26 cellular contexts compared by ENCODE assay signal in genomic region chr21:37386151-37386550, GRCh38.
"Had no signal": no experiment of that assay in that cellular context is flagged by ENCODE, and none has a peak within 500 bp of the region (broad histone marks: within the 10 kb centered on the region; RNA-seq: fewer than 3 reads in every experiment).

No MANE protein-coding gene starts in this region.

- H3K4me3 Mint-ChIP-seq: activated naive CD4-positive, alpha-beta T cell treated with anti-CD3 and anti-CD28 coated beads for 36 hours; stimulated activated naive B cell treated with anti-CD40 and anti-IgM and Interleukin-4, amounts not matched to agents 10 μg/mL and 1 μg/mL and 100 μg/mL, for 72 hours; T-helper 17 cell had no signal

- H3K27ac ChIP-seq: ascending aorta, brain microvascular endothelial cell, dorsolateral prefrontal cortex, esophagus squamous epithelium, gastroesophageal sphincter, heart left ventricle, lower lobe of right lung, transverse colon, uterus had no signal

- H3K36me3 ChIP-seq: ascending aorta, brain microvascular endothelial cell, esophagus squamous epithelium, gastroesophageal sphincter, heart left ventricle, lower lobe of right lung, transverse colon, uterus had no signal

- DNase-seq: activated CD4-positive, alpha-beta T cell treated with anti-CD3 and anti-CD28 coated beads for 4 hours; activated CD4-positive, alpha-beta T cell treated with anti-CD3 and anti-CD28 coated beads, Interleukin-2, amount 50 U/mL, for 48 hours; activated CD4-positive, CD25-positive, alpha-beta regulatory T cell; activated CD8-positive, alpha-beta memory T cell treated with anti-CD3 and anti-CD28 coated beads, Interleukin-2, amount 50 U/mL, for 48 hours; activated effector memory CD4-positive, alpha-beta T cell treated with Interleukin-2 at 50 U/mL for 16 hours; activated naive CD4-positive, alpha-beta T cell treated with anti-CD3 and anti-CD28 coated beads for 36 hours; activated T-cell treated with anti-CD3 and anti-CD28 coated beads, Interleukin-2, amount 50 U/mL, for 48 hours; brain microvascular endothelial cell; caudate nucleus; dorsolateral prefrontal cortex; esophagus squamous epithelium; heart left ventricle; islet precursor cell; left cardiac atrium; lower lobe of right lung; mesendoderm; naive B cell; small intestine; stimulated activated CD4-positive, alpha-beta T cell treated with anti-CD3 and anti-CD28 coated beads, Interleukin-15, amount 100 ng/mL, for 24 hours; stimulated activated naive B cell treated with anti-CD40 and anti-IgM and Interleukin-4, amounts not matched to agents 10 μg/mL and 1 μg/mL and 100 μg/mL, for 72 hours; T-helper 17 cell; transverse colon; uterus had no signal

- H3K27me3 ChIP-seq: ascending aorta, brain microvascular endothelial cell, dorsolateral prefrontal cortex, esophagus squamous epithelium, gastroesophageal sphincter, heart left ventricle, transverse colon, uterus had no signal

- H3K27ac Mint-ChIP-seq: activated naive CD4-positive, alpha-beta T cell treated with anti-CD3 and anti-CD28 coated beads for 36 hours; stimulated activated naive B cell treated with anti-CD40 and anti-IgM and Interleukin-4, amounts not matched to agents 10 μg/mL and 1 μg/mL and 100 μg/mL, for 72 hours; T-helper 17 cell had no signal

- H3K4me3 ChIP-seq: ascending aorta, dorsolateral prefrontal cortex, esophagus squamous epithelium, gastroesophageal sphincter, heart left ventricle, lower lobe of right lung, transverse colon, uterus had no signal

- H3K9me3 ChIP-seq: ascending aorta, gastroesophageal sphincter, lower lobe of right lung, transverse colon, uterus had no signal

- H3K27me3 Mint-ChIP-seq: naive B cell; progenitor cell of endocrine pancreas; stimulated activated naive B cell treated with anti-CD40 and anti-IgM and Interleukin-4, amounts not matched to agents 10 μg/mL and 1 μg/mL and 100 μg/mL, for 72 hours; T-helper 17 cell had no signal

- ATAC-seq: gastroesophageal sphincter; left cardiac atrium; lower lobe of right lung; stimulated activated naive B cell treated with anti-CD40 and anti-IgM and Interleukin-4, amounts not matched to agents 10 μg/mL and 1 μg/mL and 100 μg/mL, for 72 hours had no signal
